8 cellular contexts compared by ENCODE assay signal in genomic region chr22:36507518-36508010, GRCh38. TPM values are rescaled to one million over a fixed set of nuclear protein-coding genes. Genes with fewer than 3 reads are reported as not detected.
DNase-seq lines count a peak whose midpoint lies in the region; ATAC-seq, FAIRE-seq and TF ChIP-seq lines count a peak whose summit lies in the region.

No MANE protein-coding gene starts in this region.

- DNase-seq in A549 (ENCODE audit: low read depth in 1 of 2, low spot score in 1 of 2) (no peak), mammary epithelial cell (no peak), SHP77 (lab: John Stamatoyannopoulos, UW) (no peak), NCI-H526 (lab: John Stamatoyannopoulos, UW) (no peak), NCI-H1694 (lab: John Stamatoyannopoulos, UW) (no peak)
- DNase-seq in naive thymus-derived CD4-positive, alpha-beta T cell: no peak
- DNase-seq in stimulated activated CD4-positive, alpha-beta T cell treated with anti-CD3 and anti-CD28 coated beads, Interleukin-12 subunit alpha, Interleukin-12 subunit beta, amount 100 ng/mL, for 4 hours: no peak

- H3K4me3 Mint-ChIP-seq in IgD-negative memory B cell: peak overlapping the region in 3 of 4 donors; percentile 67 to 81 (median 76)
- H3K4me3 Mint-ChIP-seq in naive thymus-derived CD4-positive, alpha-beta T cell: peak overlapping the region in 9 of 10 donors; percentile 38 to 73 (median 65)

- H3K79me2 ChIP-seq in mammary epithelial cell (ENCODE audit: insufficient read depth, low read length): no peaks in the 10 kb centered on the region

- H3K4me1 Mint-ChIP-seq in IgD-negative memory B cell: peaks cover 5 to 10% (median 8%) of the 10 kb centered on the region in 3 donors
- H3K4me1 Mint-ChIP-seq in naive thymus-derived CD4-positive, alpha-beta T cell: peaks cover 9 to 23% (median 14%) of the 10 kb centered on the region in 7 donors

- H4K20me1 ChIP-seq in mammary epithelial cell (ENCODE audit: insufficient read depth, low read length): no peaks in the 10 kb centered on the region

- in situ Hi-C loops in mammary epithelial cell (cut with MboI; ENCODE audit: low sequenced_read_pairs in 2 of 2): no loop called here

- CTCF ChIA-PET in A549 (lab: Yijun Ruan, JAX) (interaction anchor here (1.3 to 5.0 kb wide), 2 partner anchors 15 to 17 kb away, joined by 3 to 42 read pairs; no protein-coding TSS in a partner anchor), mammary epithelial cell (lab: Charles Lee; ENCODE audit: low non-redundant PET) (no interaction called here)
- CTCF ChIA-PET in naive thymus-derived CD4-positive, alpha-beta T cell (lab: Charles Lee): interaction anchor here (1.1 kb wide), 1 partner anchor 11 kb away, joined by 3 read pairs; no protein-coding TSS in a partner anchor

- peaks cover 10% of the 10 kb centered on the region for H3K4me1 ChIP-seq in A549
- peaks cover 14% of the 10 kb centered on the region for H3K4me1 ChIP-seq in mammary epithelial cell (ENCODE audit: insufficient read depth, low read length)
- peaks cover 5 to 11% of the 10 kb centered on the region in 2 donors for H3K4me1 ChIP-seq in naive thymus-derived CD4-positive, alpha-beta T cell (ENCODE audit: control insufficient read depth in 2 of 2, insufficient read depth in 2 of 2, low read length in 2 of 2)

- H3K9me3 ChIP-seq in A549 (no peaks in the 10 kb centered on the region), mammary epithelial cell (replicated peaks; ENCODE audit: insufficient read depth, low read length) (no peaks in the 10 kb centered on the region)
- H3K9me3 ChIP-seq in naive thymus-derived CD4-positive, alpha-beta T cell (ENCODE audit: control insufficient read depth in 2 of 3, low read length in 3 of 3): no peaks in the 10 kb centered on the region

- no peak for TF ChIP-seq EP300 in A549 (IDR thresholded peaks at IDR 0.05)

- dilution Hi-C loops in mammary epithelial cell (cut with HindIII; ENCODE audit: low sequenced_read_pairs): no loop called here

- no peak; a peak in 1 of 6 replicates for ATAC-seq in A549
- no peak for ATAC-seq in naive thymus-derived CD4-positive, alpha-beta T cell

- H3K36me3 ChIP-seq in mammary epithelial cell (ENCODE audit: insufficient read depth, low read length): peaks cover 18% of the 10 kb centered on the region
- H3K36me3 ChIP-seq in naive thymus-derived CD4-positive, alpha-beta T cell (ENCODE audit: control insufficient read depth in 2 of 3, insufficient read depth in 3 of 3, low read length in 3 of 3): peaks cover 3 to 22% (median 9%) of the 10 kb centered on the region in 3 experiments

- H3K9me3 Mint-ChIP-seq in IgD-negative memory B cell: no peaks in the 10 kb centered on the region
- no peaks in the 10 kb centered on the region for H3K9me3 Mint-ChIP-seq in naive thymus-derived CD4-positive, alpha-beta T cell

- intact Hi-C loops in mammary epithelial cell (cut with micrococcal nuclease): no loop called here
- intact Hi-C loops in naive thymus-derived CD4-positive, alpha-beta T cell (cut with micrococcal nuclease): loop anchor here (1.0 kb wide), 4 partner anchors 22 to 53 kb away; partner anchors contain the start of genes EIF3D (in 2 of the 2) and TXN2 (in 1 of the 2)

- H3K27me3 Mint-ChIP-seq in IgD-negative memory B cell: no peaks in the 10 kb centered on the region
- H3K27me3 Mint-ChIP-seq in naive thymus-derived CD4-positive, alpha-beta T cell: no peaks in the 10 kb centered on the region

- H2AFZ ChIP-seq in mammary epithelial cell (ENCODE audit: low read depth, low read length): peak overlapping the region; percentile 86

- H3K4me3 ChIP-seq in A549 (peak overlapping the region; percentile 50), mammary epithelial cell (replicated peaks in 1 of 3; ENCODE audit: insufficient read depth in 1 of 3, low read depth in 2 of 3, low read length in 3 of 3) (peak overlapping the region in 2 of 3 experiments; percentile 8 to 54)
- H3K4me3 ChIP-seq in naive thymus-derived CD4-positive, alpha-beta T cell (ENCODE audit: low read length): peak overlapping the region; percentile 67

- no TSS peak for BruUV-seq in mammary epithelial cell (replicated peaks; lab: Mats Ljungman, UMichigan)

- peaks cover 6% of the 10 kb centered on the region for H3K36me3 Mint-ChIP-seq in IgD-negative memory B cell
- H3K36me3 Mint-ChIP-seq in naive thymus-derived CD4-positive, alpha-beta T cell: peaks cover 7 to 23% (median 14%) of the 10 kb centered on the region in 5 donors

- no peaks in the 10 kb centered on the region for H3K27me3 ChIP-seq in mammary epithelial cell (ENCODE audit: insufficient read depth, low read length)
- no peaks in the 10 kb centered on the region for H3K27me3 ChIP-seq in naive thymus-derived CD4-positive, alpha-beta T cell (ENCODE audit: control insufficient read depth in 2 of 2, insufficient read depth in 2 of 2, low read length in 2 of 2)

- WGBS in A549 (ENCODE audit: missing lambda C conversion rate): 97% methylated on average over 6 of the region's 6 CpGs
- WGBS in mammary epithelial cell (ENCODE audit: low coverage, missing lambda C conversion rate): 96% methylated on average over 5 of the region's 6 CpGs

- TF ChIP-seq POLR2A in A549 (IDR thresholded peaks at IDR 0.05; ENCODE audit: low read length): no peak

- no peak for FAIRE-seq in A549 (lab: Jason Lieb, UNC)

- no peak overlapping the region for H3K9ac ChIP-seq in mammary epithelial cell (ENCODE audit: insufficient read depth, low read length)

- TF ChIP-seq CTCF in A549 (IDR thresholded peaks at IDR 0.05) (no peak), mammary epithelial cell (conservative IDR thresholded peaks at IDR 0.05 in 1 of 2, IDR thresholded peaks at IDR 0.05 in 1 of 2; ENCODE audit: extremely low read depth in 1 of 2, insufficient read depth in 1 of 2, low read depth in 1 of 2, low read length in 2 of 2) (no peak)

- H3K27ac ChIP-seq in A549: peak overlapping the region; percentile 74 to 92
- H3K27ac ChIP-seq in mammary epithelial cell (ENCODE audit: insufficient read depth, low read depth, low read length): no peak overlapping the region
- peak overlapping the region; percentile 72 for H3K27ac ChIP-seq in naive thymus-derived CD4-positive, alpha-beta T cell (ENCODE audit: low read depth, low read length)

- H3K4me2 ChIP-seq in A549 (peak overlapping the region; percentile 82), mammary epithelial cell (ENCODE audit: insufficient read depth, low read depth, low read length) (peak overlapping the region; percentile 85)

- TF ChIP-seq RAD21 in A549 (conservative IDR thresholded peaks at IDR 0.05 in 1 of 2, IDR thresholded peaks at IDR 0.05 in 1 of 2): no peak

- POLR2A ChIA-PET in A549 (lab: Yijun Ruan, JAX): interaction anchor here (0.9 to 1.2 kb wide), 6 partner anchors 9 to 269 kb away, joined by 3 to 9 read pairs (median 4); partner anchors contain the start of genes EIF3D, IFT27 and TXN2
- POLR2A ChIA-PET in naive thymus-derived CD4-positive, alpha-beta T cell (lab: Charles Lee): interaction anchor here (0.6 to 3.9 kb wide), 9 partner anchors 9 to 268 kb away, joined by 3 to 22 read pairs (median 3); partner anchors contain the start of genes APOL2, EIF3D and TXN2

- peak overlapping the region in 2 of 3 donors; percentile 46 to 57 for H3K27ac Mint-ChIP-seq in IgD-negative memory B cell
- peak overlapping the region; percentile 26 to 83 (median 62) for H3K27ac Mint-ChIP-seq in naive thymus-derived CD4-positive, alpha-beta T cell

TF ChIP-seq in A549, 52 proteins besides CTCF, POLR2A, EP300 and RAD21:
- TF ChIP-seq SMC3 (IDR thresholded peaks at IDR 0.05): no peak
- no peak for TF ChIP-seq HEYL (CRISPR knock-in tag; IDR thresholded peaks at IDR 0.05)
- no peak for TF ChIP-seq TFCP2L1 (CRISPR knock-in tag; IDR thresholded peaks at IDR 0.05)
- TF ChIP-seq CHD2 (IDR thresholded peaks at IDR 0.05; ENCODE audit: low read length, partially characterized antibody): no peak
- TF ChIP-seq HOXB13 (CRISPR knock-in tag; IDR thresholded peaks at IDR 0.05; ENCODE audit: low read depth): no peak

RNA-seq across cellular contexts. Expression of gene FOXRED2, which starts 0.7 kb away (rescaled TPM):
- polyA plus RNA-seq in A549 (2011; rRNA removed) (5.7 and 7.2 TPM in 2 replicates), A549 (2017; fragmentation: RNase III; extraction: RNeasy Plus Mini Kit Qiagen cat#74134 plus additional on column Dnase treatment) (11.6 to 12.3 TPM (median 12.3 TPM) in 3 replicates), IgD-negative memory B cell (0.35 TPM), mammary epithelial cell (4.4 TPM)
- polyA plus RNA-seq in A549 (2012; cell fraction: cytosol; rRNA removed): 7.8 and 11.3 TPM in 2 replicates
- polyA plus RNA-seq in A549 (2012; cell fraction: nucleus; rRNA removed): 14.2 and 17.7 TPM in 2 replicates
- 9.8 and 12.2 TPM in 2 replicates for polyA minus RNA-seq in A549 (2011; rRNA and poly(A)+ RNA removed)
- 1 to 10 TPM; 5.8 to 7.4 TPM for total RNA-seq in mammary epithelial cell
- 12.1 TPM for polyA minus RNA-seq in mammary epithelial cell
- 10 to 100 TPM in 3 of 5 experiments, 1 to 10 TPM in 2; 2.3 to 13.1 (median 11.4) TPM for total RNA-seq in naive thymus-derived CD4-positive, alpha-beta T cell
- 1 to 10 TPM; 2.3 to 5.6 TPM for polyA plus RNA-seq in naive thymus-derived CD4-positive, alpha-beta T cell

RNA-seq across cellular contexts. Expression of gene EIF3D, which starts 21.4 kb away (rescaled TPM):
- 304 and 326 TPM in 2 replicates for polyA plus RNA-seq in A549 (2011; rRNA removed)
- 308 and 354 TPM in 2 replicates for polyA plus RNA-seq in A549 (2012; cell fraction: cytosol; rRNA removed)
- 345 and 389 TPM in 2 replicates for polyA plus RNA-seq in A549 (2012; cell fraction: nucleus; rRNA removed)
- polyA plus RNA-seq in A549 (2017; fragmentation: RNase III; extraction: RNeasy Plus Mini Kit Qiagen cat#74134 plus additional on column Dnase treatment): 171 to 209 TPM (median 186 TPM) in 3 replicates
- 301 and 399 TPM in 2 replicates for polyA minus RNA-seq in A549 (2011; rRNA and poly(A)+ RNA removed)
- polyA plus RNA-seq in IgD-negative memory B cell: 180 TPM
- 100 to 1,000 TPM; 210 to 354 TPM for total RNA-seq in mammary epithelial cell
- 497 TPM for polyA plus RNA-seq in mammary epithelial cell
- 395 TPM for polyA minus RNA-seq in mammary epithelial cell
- 100 to 1,000 TPM; 220 to 257 (median 232) TPM for total RNA-seq in naive thymus-derived CD4-positive, alpha-beta T cell
- polyA plus RNA-seq in naive thymus-derived CD4-positive, alpha-beta T cell: 100 to 1,000 TPM; 163 to 191 TPM

RNA-seq across cellular contexts. Expression of gene TXN2, which starts 26.1 kb away (rescaled TPM):
- polyA plus RNA-seq in A549 (2011; rRNA removed) (84.5 and 89.6 TPM in 2 replicates), A549 (2017; fragmentation: RNase III; extraction: RNeasy Plus Mini Kit Qiagen cat#74134 plus additional on column Dnase treatment) (82.2 to 90.5 TPM (median 83.6 TPM) in 3 replicates), IgD-negative memory B cell (116 TPM), mammary epithelial cell (127 TPM)
- polyA plus RNA-seq in A549 (2012; cell fraction: cytosol; rRNA removed): 114 and 144 TPM in 2 replicates
- 75.7 and 84.1 TPM in 2 replicates for polyA plus RNA-seq in A549 (2012; cell fraction: nucleus; rRNA removed)
- polyA minus RNA-seq in A549 (2011; rRNA and poly(A)+ RNA removed): 53.2 and 56.1 TPM in 2 replicates
- 10 to 100 TPM; 34.7 to 56.9 TPM for total RNA-seq in mammary epithelial cell
- polyA minus RNA-seq in mammary epithelial cell: 136 TPM
- total RNA-seq in naive thymus-derived CD4-positive, alpha-beta T cell: 10 to 100 TPM; 35.5 to 69.9 (median 37.7) TPM
- 100 to 1,000 TPM; 135 to 154 TPM for polyA plus RNA-seq in naive thymus-derived CD4-positive, alpha-beta T cell
